In the genomic region with DNA sequence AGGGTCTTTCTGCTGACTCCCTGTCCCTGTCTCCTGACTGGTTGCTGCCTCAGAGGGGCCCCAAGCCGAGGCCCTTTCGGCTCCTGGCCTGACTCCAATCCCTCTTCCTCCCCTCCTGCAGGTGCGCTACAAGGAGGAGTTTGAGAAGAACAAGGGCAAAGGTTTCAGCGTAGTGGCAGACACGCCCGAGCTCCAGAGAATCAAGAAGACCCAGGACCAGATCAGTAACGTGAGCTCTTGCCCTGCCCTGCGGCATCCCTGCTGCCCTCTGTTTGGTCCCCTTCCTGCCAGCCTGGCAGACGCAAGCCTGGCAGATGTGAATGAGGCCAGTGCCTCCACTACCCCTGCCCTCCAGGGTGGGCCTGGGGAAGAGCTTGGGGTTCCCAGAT, we compare ENCODE assay signal across 8 cellular contexts. TPM values are rescaled to one million over a fixed set of nuclear protein-coding genes. Genes with fewer than 3 reads are reported as not detected.
DNase-seq lines count a peak whose midpoint lies in the region; ATAC-seq and TF ChIP-seq lines count a peak whose summit lies in the region.

No MANE protein-coding gene starts in this region.

- H3K9me3 Mint-ChIP-seq in activated T-helper 17 cell treated with anti-CD3 and anti-CD28 coated beads, Interleukin-2, amount 50 U/mL, for 72 hours = no peaks in the 10 kb centered on the region

- ATAC-seq in GM18909 (IDR thresholded peaks at IDR 0.05; ENCODE audit: poor library complexity, unreplicated experiment) = peak; percentile 39
- peak; percentile 14 for ATAC-seq in HG03060 (IDR thresholded peaks at IDR 0.05; ENCODE audit: low read depth, unreplicated experiment)
- ATAC-seq in activated T-helper 17 cell treated with anti-CD3 and anti-CD28 coated beads, Interleukin-2, amount 50 U/mL, for 72 hours (replicated peaks) = peak; percentile 40

- H3K36me3 ChIP-seq in osteoblast (ENCODE audit: insufficient read depth, low read length) = peaks cover 73% of the 10 kb centered on the region

- peak overlapping the region; percentile 83 for H3K4me3 Mint-ChIP-seq in activated T-helper 17 cell treated with anti-CD3 and anti-CD28 coated beads, Interleukin-2, amount 50 U/mL, for 72 hours

- H3K27ac Mint-ChIP-seq in activated T-helper 17 cell treated with anti-CD3 and anti-CD28 coated beads, Interleukin-2, amount 50 U/mL, for 72 hours = peak overlapping the region; percentile 87

- peaks cover 33% of the 10 kb centered on the region for H3K4me1 Mint-ChIP-seq in activated T-helper 17 cell treated with anti-CD3 and anti-CD28 coated beads, Interleukin-2, amount 50 U/mL, for 72 hours

- H3K4me2 ChIP-seq in osteoblast (ENCODE audit: insufficient read depth, low read length) = no peak overlapping the region

- H3K9me3 ChIP-seq in osteoblast (ENCODE audit: low read depth, low read length) = no peaks in the 10 kb centered on the region

- H3K4me1 ChIP-seq in osteoblast (ENCODE audit: insufficient read depth, low read length) = peaks cover 58% of the 10 kb centered on the region

- H3K79me2 ChIP-seq in osteoblast (ENCODE audit: insufficient read depth, low read length) = peaks cover 79% of the 10 kb centered on the region

- peaks cover 69% of the 10 kb centered on the region for H4K20me1 ChIP-seq in osteoblast (ENCODE audit: insufficient read depth, low read length)

- H3K36me3 Mint-ChIP-seq in activated T-helper 17 cell treated with anti-CD3 and anti-CD28 coated beads, Interleukin-2, amount 50 U/mL, for 72 hours (ENCODE audit: low read depth) = peaks cover 75% of the 10 kb centered on the region

- H2AFZ ChIP-seq in osteoblast (ENCODE audit: low read length) = no peak overlapping the region

- no peak overlapping the region for H3K4me3 ChIP-seq in osteoblast (ENCODE audit: insufficient read depth, low read length)

- H3K27me3 Mint-ChIP-seq in activated T-helper 17 cell treated with anti-CD3 and anti-CD28 coated beads, Interleukin-2, amount 50 U/mL, for 72 hours = no peaks in the 10 kb centered on the region

- no peaks in the 10 kb centered on the region for H3K27me3 ChIP-seq in osteoblast (ENCODE audit: insufficient read depth, low read length)

- no peak for TF ChIP-seq CTCF in osteoblast (IDR thresholded peaks at IDR 0.05; ENCODE audit: extremely low read depth, low read depth, low read length)

- DNase-seq in osteoblast (ENCODE audit: insufficient read length, low spot score, missing footprints) (peak; percentile 26), AG20443 (ENCODE audit: low spot score) (no peak), HUDEP-2 (lab: John Stamatoyannopoulos, UW; ENCODE audit: unreplicated experiment in 76 of 76) (no peak), SK-N-DZ (ENCODE audit: low spot score) (no peak)
- DNase-seq in stimulated activated naive CD4-positive, alpha-beta T cell treated with Interleukin-2 at 50 U/mL for 16 hours (lab: John Stamatoyannopoulos, UW) = no peak

- peak overlapping the region; percentile 25 for H3K27ac ChIP-seq in osteoblast (ENCODE audit: low read depth, low read length)

RNA-seq across cellular contexts. Expression of gene LASP1, which starts 28.4 kb away (rescaled TPM):
- total RNA-seq in activated T-helper 17 cell treated with anti-CD3 and anti-CD28 coated beads, Interleukin-2, amount 50 U/mL, for 72 hours = 100 to 1,000 TPM; 116 to 172 TPM
- total RNA-seq in osteoblast = 215 and 228 TPM in 2 replicates
- 33.0 and 37.4 TPM in 2 replicates for polyA plus RNA-seq in SK-N-DZ (2014; cell fraction: cytosol; rRNA removed)
- polyA plus RNA-seq in SK-N-DZ (2014; cell fraction: nucleus; rRNA removed) = 15.7 and 18.3 TPM in 2 replicates

RNA-seq across cellular contexts. Expression of gene RPL23, which starts 44.8 kb away (rescaled TPM):
- 1,000 to 10,000 TPM; 1,686 to 2,077 TPM for total RNA-seq in activated T-helper 17 cell treated with anti-CD3 and anti-CD28 coated beads, Interleukin-2, amount 50 U/mL, for 72 hours
- 821 and 1,095 TPM in 2 replicates for total RNA-seq in osteoblast
- polyA plus RNA-seq in SK-N-DZ (2014; cell fraction: cytosol; rRNA removed) = 2,846 and 2,901 TPM in 2 replicates
- polyA plus RNA-seq in SK-N-DZ (2014; cell fraction: nucleus; rRNA removed) = 2,361 and 2,387 TPM in 2 replicates
